Comparison of ENCODE assay signal across 16 cellular contexts in the genomic region with DNA sequence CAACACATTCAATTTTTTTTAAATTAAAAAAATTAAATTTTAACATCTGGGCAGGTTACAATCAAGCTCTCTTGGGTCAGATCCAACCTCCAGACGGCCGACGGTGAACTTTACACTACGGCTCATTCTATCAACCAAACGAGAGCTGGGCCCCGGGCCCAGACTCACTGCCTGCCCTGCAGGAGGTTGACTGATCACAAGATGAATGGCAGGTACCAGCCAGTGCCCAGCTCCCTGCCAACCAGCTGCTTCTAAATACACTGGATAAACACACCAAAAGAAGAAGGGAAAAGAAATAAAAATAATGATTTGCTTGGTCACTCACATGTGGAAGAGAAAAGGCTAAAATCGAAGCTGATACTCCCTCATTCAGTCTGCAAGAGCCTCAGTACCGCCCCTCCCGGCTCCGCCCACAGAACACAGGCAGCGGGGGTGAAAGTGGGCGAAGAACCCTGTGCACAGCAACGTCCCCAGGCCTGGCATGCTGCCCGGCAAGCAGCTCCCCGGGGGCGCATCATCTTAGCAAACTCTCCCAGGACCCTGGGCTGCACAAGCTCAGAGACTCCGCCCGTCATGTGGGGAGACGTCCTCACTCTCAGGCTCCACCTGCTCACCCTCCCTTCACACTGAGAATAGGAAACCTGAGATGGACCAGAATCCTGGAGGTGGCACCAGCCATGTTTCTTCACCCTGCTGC.
DNase-seq lines count a peak whose midpoint lies in the region; TF ChIP-seq lines count a peak whose summit lies in the region.
"Had no signal": no experiment of that assay in that cellular context is flagged by ENCODE, and none has a peak within 500 bp of the region (broad histone marks: within the 10 kb centered on the region; RNA-seq: fewer than 3 reads in every experiment).

No MANE protein-coding gene starts in this region.

- no peak overlapping the region for H3K4me3 ChIP-seq in neuronal stem cell (ENCODE audit: low read length in 2 of 2)
- H3K4me3 ChIP-seq: GM12878, suprapubic skin had no signal

- no peak for TF ChIP-seq EP300 in Ishikawa (IDR thresholded peaks at IDR 0.05; ENCODE audit: borderline replicate concordance)

- H2BK15ac ChIP-seq in neuronal stem cell (ENCODE audit: low read length), result peak overlapping the region; percentile 69

- peak overlapping the region; percentile 78 for H3K4ac ChIP-seq in neuronal stem cell (ENCODE audit: low read length)

- H3K23ac ChIP-seq in neuronal stem cell (ENCODE audit: low read depth, low read length, poor library complexity), result no peak overlapping the region

- peaks cover 0 to 3% of the 10 kb centered on the region in 2 donors for H3K9me3 ChIP-seq in neuronal stem cell (replicated peaks in 1 of 2; ENCODE audit: control insufficient read depth in 2 of 2, insufficient read depth in 1 of 2, low read depth in 1 of 2, low read length in 2 of 2)
- H3K9me3 ChIP-seq: suprapubic skin had no signal

- TF ChIP-seq RAD21 in Ishikawa (IDR thresholded peaks at IDR 0.05; ENCODE audit: low read depth), result no peak

- H3K27me3 ChIP-seq in neuronal stem cell (ENCODE audit: control insufficient read depth in 3 of 3, insufficient read depth in 3 of 3, low read depth in 1 of 3, low read length in 3 of 3), result peaks cover 0 to 7% (median 0%) of the 10 kb centered on the region in 3 experiments

- peak overlapping the region; percentile 68 for H2BK120ac ChIP-seq in neuronal stem cell (ENCODE audit: low read depth, low read length)

- H3K9ac ChIP-seq in neuronal stem cell (ENCODE audit: low read depth, low read length, poor library complexity), result no peak overlapping the region

- H3K27ac ChIP-seq in neuronal stem cell (replicated peaks; ENCODE audit: low read length), result no peak overlapping the region
- H3K27ac ChIP-seq: suprapubic skin had no signal

- no peaks in the 10 kb centered on the region for H3K36me3 ChIP-seq in neuronal stem cell (replicated peaks in 1 of 2; ENCODE audit: control insufficient read depth in 2 of 2, insufficient read depth in 2 of 2, low read length in 2 of 2)
- H3K36me3 ChIP-seq: suprapubic skin had no signal

- DNase-seq in NCI-H187 treated with DMSO at 0.1 percent for 48 hours (lab: John Stamatoyannopoulos, UW) (peak; percentile 48), NCI-H526 (lab: John Stamatoyannopoulos, UW) (peak; percentile 70 to 82), neuronal stem cell (ENCODE audit: low spot score) (no peak), hypothalamus (lab: John Stamatoyannopoulos, UW) (no peak), hippocampal formation (lab: John Stamatoyannopoulos, UW) (no peak), glomerular visceral epithelial cell (ENCODE audit: extremely low spot score) (no peak)
- no peak for DNase-seq in stimulated activated CD4-positive, alpha-beta T cell treated with anti-CD3 and anti-CD28 coated beads, Interleukin-4, amount 100 ng/mL, for 24 hours
- DNase-seq: activated CD4-positive, CD25-positive, alpha-beta regulatory T cell treated with anti-CD3 and anti-CD28 coated beads, Interleukin-2, amount 50 U/mL, for 72 hours; activated naive CD4-positive, alpha-beta T cell; EL; Kasumi-1; left colon; NCI-H524 treated with DMSO at 0.1 percent for 48 hours had no signal

- no peak overlapping the region for H3K14ac ChIP-seq in neuronal stem cell (ENCODE audit: low read length)

- peaks cover 0 to 2% of the 10 kb centered on the region in 2 donors for H3K4me1 ChIP-seq in neuronal stem cell (ENCODE audit: control insufficient read depth in 2 of 2, insufficient read depth in 1 of 2, low read depth in 1 of 2, low read length in 2 of 2)

- peak overlapping the region; percentile 34 for H4K91ac ChIP-seq in neuronal stem cell (ENCODE audit: low read depth, low read length, poor library complexity)

- peak overlapping the region; percentile 53 for H3K18ac ChIP-seq in neuronal stem cell (ENCODE audit: low read length)

- no peak overlapping the region for H3K4me2 ChIP-seq in neuronal stem cell (ENCODE audit: insufficient read depth, low read length, poor library complexity, severe bottlenecking)

- H2AFZ ChIP-seq in neuronal stem cell (ENCODE audit: low read length), result no peak overlapping the region

- H2AK5ac ChIP-seq in neuronal stem cell (ENCODE audit: low read depth, low read length), result peak overlapping the region; percentile 66

- no CpG with 5 or more reads among the region's 19 CpGs for WGBS in neuronal stem cell (ENCODE audit: extremely low coverage in 2 of 2, insufficient read length in 2 of 2, insufficient replicate concordance in 1 of 2), 2 donors

- H4K8ac ChIP-seq in neuronal stem cell (ENCODE audit: low read depth, low read length), result no peak overlapping the region

- H3K79me1 ChIP-seq in neuronal stem cell (ENCODE audit: low read depth, low read length), result peaks cover 4% of the 10 kb centered on the region

- peak overlapping the region; percentile 32 for H2BK5ac ChIP-seq in neuronal stem cell (ENCODE audit: low read length)

- H2BK12ac ChIP-seq in neuronal stem cell (ENCODE audit: low read length), result no peak overlapping the region

TF ChIP-seq in Ishikawa, 13 proteins besides CTCF, POLR2A, EP300 and RAD21:
- TF ChIP-seq, protein P1, sequence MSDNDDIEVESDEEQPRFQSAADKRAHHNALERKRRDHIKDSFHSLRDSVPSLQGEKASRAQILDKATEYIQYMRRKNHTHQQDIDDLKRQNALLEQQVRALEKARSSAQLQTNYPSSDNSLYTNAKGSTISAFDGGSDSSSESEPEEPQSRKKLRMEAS (IDR thresholded peaks at IDR 0.05), result no peak
- no peak for TF ChIP-seq EGR1 (IDR thresholded peaks at IDR 0.05)
- 0 out of 2 replicates have a peak, but pooled peaks have one; percentile 8 for TF ChIP-seq NFIC (IDR thresholded peaks at IDR 0.05)

Comparison
In these comparisons a context has a peak if more than half of its experiments do, and no peak if none do; other contexts are left out.
1. DNase-seq: peak in NCI-H187 treated with DMSO at 0.1 percent for 48 hours (single experiment) and NCI-H526 (2 of 2); none in neuronal stem cell (single experiment), hypothalamus (0 of 51), stimulated activated CD4-positive, alpha-beta T cell treated with anti-CD3 and anti-CD28 coated beads, Interleukin-4, amount 100 ng/mL, for 24 hours (single experiment), hippocampal formation (0 of 2) and glomerular visceral epithelial cell (single experiment).